Comparison of ENCODE assay signal across 1 cellular context in genomic region chr14:24892730-24893059, GRCh38.
A peak's percentile ranks its signal among the peaks of the same experiment; 100 is the strongest.
TF ChIP-seq lines count a peak whose summit lies in the region.

No MANE protein-coding gene starts in this region.

TF ChIP-seq in HepG2, 621 proteins besides CTCF, POLR2A, EP300 and RAD21 (continued from another document and continues in another):
- TF ChIP-seq ZNF318 (CRISPR knock-in tag; IDR thresholded peaks at IDR 0.05), result peak; percentile 39; the same call in 1 of the 2 replicates
- 0 out of 2 replicates have a peak, but pooled peaks have one; percentile 10 for TF ChIP-seq USF2 (IDR thresholded peaks at IDR 0.05; ENCODE audit: low read depth, low read length)
- no peak for TF ChIP-seq USF2 (CRISPR knock-in tag; IDR thresholded peaks at IDR 0.05; ENCODE audit: borderline replicate concordance)
- TF ChIP-seq, protein P1, sequence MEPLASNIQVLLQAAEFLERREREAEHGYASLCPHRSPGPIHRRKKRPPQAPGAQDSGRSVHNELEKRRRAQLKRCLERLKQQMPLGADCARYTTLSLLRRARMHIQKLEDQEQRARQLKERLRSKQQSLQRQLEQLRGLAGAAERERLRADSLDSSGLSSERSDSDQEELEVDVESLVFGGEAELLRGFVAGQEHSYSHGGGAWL (CRISPR knock-in tag; IDR thresholded peaks at IDR 0.05), result 0 out of 2 replicates have a peak, but pooled peaks have one; percentile 41
- TF ChIP-seq THRA (CRISPR knock-in tag; IDR thresholded peaks at IDR 0.05; ENCODE audit: borderline replicate concordance), result no peak
- TF ChIP-seq, protein P2, sequence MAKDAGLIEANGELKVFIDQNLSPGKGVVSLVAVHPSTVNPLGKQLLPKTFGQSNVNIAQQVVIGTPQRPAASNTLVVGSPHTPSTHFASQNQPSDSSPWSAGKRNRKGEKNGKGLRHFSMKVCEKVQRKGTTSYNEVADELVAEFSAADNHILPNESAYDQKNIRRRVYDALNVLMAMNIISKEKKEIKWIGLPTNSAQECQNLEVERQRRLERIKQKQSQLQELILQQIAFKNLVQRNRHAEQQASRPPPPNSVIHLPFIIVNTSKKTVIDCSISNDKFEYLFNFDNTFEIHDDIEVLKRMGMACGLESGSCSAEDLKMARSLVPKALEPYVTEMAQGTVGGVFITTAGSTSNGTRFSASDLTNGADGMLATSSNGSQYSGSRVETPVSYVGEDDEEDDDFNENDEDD (CRISPR knock-in tag; IDR thresholded peaks at IDR 0.05; ENCODE audit: borderline replicate concordance), result peak; percentile 26; the same call in 1 of the 2 replicates
- peak; percentile 58; the same call in 1 of the 2 replicates for TF ChIP-seq ZMYM3 (CRISPR knock-in tag; IDR thresholded peaks at IDR 0.05)
- TF ChIP-seq TEAD3 (CRISPR knock-in tag; optimal IDR thresholded peaks at IDR 0.05; ENCODE audit: borderline replicate concordance), result peak; percentile 47
- no peak for TF ChIP-seq ATAD3A (CRISPR knock-in tag; IDR thresholded peaks at IDR 0.05)
- TF ChIP-seq CBX5 (CRISPR knock-in tag; IDR thresholded peaks at IDR 0.05; ENCODE audit: borderline replicate concordance), result 0 out of 2 replicates have a peak, but pooled peaks have one; percentile 34
- 0 out of 2 replicates have a peak, but pooled peaks have one; percentile 18 for TF ChIP-seq CBFB (CRISPR knock-in tag; IDR thresholded peaks at IDR 0.05)
- TF ChIP-seq ZBTB7B (CRISPR knock-in tag; IDR thresholded peaks at IDR 0.05), result peak; percentile 53; the same call in 1 of the 2 replicates
- peak; percentile 14; the same call in 1 of the 2 replicates for TF ChIP-seq SMC3 (IDR thresholded peaks at IDR 0.05; ENCODE audit: low read length)
- peak; percentile 40 for TF ChIP-seq ZNF883 (CRISPR knock-in tag; IDR thresholded peaks at IDR 0.05; ENCODE audit: not compliant biosample characterization)
- TF ChIP-seq TARDBP (CRISPR knock-in tag; IDR thresholded peaks at IDR 0.05), result no peak
- TF ChIP-seq ZMYM4 (CRISPR knock-in tag; IDR thresholded peaks at IDR 0.05), result peak; percentile 43; the same call in 1 of the 2 replicates
- 0 out of 2 replicates have a peak, but pooled peaks have one; percentile 0 for TF ChIP-seq NFKB2 (CRISPR knock-in tag; IDR thresholded peaks at IDR 0.05; ENCODE audit: borderline replicate concordance)
- TF ChIP-seq HNRNPUL1 (IDR thresholded peaks at IDR 0.05; ENCODE audit: low read depth, low read length), result no peak
- no peak for TF ChIP-seq ZSCAN30 (CRISPR knock-in tag; IDR thresholded peaks at IDR 0.05)
- TF ChIP-seq, protein P3, sequence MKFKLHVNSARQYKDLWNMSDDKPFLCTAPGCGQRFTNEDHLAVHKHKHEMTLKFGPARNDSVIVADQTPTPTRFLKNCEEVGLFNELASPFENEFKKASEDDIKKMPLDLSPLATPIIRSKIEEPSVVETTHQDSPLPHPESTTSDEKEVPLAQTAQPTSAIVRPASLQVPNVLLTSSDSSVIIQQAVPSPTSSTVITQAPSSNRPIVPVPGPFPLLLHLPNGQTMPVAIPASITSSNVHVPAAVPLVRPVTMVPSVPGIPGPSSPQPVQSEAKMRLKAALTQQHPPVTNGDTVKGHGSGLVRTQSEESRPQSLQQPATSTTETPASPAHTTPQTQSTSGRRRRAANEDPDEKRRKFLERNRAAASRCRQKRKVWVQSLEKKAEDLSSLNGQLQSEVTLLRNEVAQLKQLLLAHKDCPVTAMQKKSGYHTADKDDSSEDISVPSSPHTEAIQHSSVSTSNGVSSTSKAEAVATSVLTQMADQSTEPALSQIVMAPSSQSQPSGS (CRISPR knock-in tag; IDR thresholded peaks at IDR 0.05), result 0 out of 2 replicates have a peak, but pooled peaks have one; percentile 3
- TF ChIP-seq, protein P4, sequence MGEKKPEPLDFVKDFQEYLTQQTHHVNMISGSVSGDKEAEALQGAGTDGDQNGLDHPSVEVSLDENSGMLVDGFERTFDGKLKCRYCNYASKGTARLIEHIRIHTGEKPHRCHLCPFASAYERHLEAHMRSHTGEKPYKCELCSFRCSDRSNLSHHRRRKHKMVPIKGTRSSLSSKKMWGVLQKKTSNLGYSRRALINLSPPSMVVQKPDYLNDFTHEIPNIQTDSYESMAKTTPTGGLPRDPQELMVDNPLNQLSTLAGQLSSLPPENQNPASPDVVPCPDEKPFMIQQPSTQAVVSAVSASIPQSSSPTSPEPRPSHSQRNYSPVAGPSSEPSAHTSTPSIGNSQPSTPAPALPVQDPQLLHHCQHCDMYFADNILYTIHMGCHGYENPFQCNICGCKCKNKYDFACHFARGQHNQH (CRISPR knock-in tag; IDR thresholded peaks at IDR 0.05), result 0 out of 2 replicates have a peak, but pooled peaks have one; percentile 24
- TF ChIP-seq KLF16 (CRISPR knock-in tag; IDR thresholded peaks at IDR 0.05), result no peak
- TF ChIP-seq HNF4A (CRISPR knock-in tag; IDR thresholded peaks at IDR 0.05), result 0 out of 2 replicates have a peak, but pooled peaks have one; percentile 48
- no peak for TF ChIP-seq KLF9 (CRISPR knock-in tag; IDR thresholded peaks at IDR 0.05; ENCODE audit: low read depth)
- TF ChIP-seq, protein P5, sequence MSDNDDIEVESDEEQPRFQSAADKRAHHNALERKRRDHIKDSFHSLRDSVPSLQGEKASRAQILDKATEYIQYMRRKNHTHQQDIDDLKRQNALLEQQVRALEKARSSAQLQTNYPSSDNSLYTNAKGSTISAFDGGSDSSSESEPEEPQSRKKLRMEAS (IDR thresholded peaks at IDR 0.05), result peak; percentile 72
- TF ChIP-seq SAP130 (CRISPR knock-in tag; IDR thresholded peaks at IDR 0.05; ENCODE audit: low read depth), result 0 out of 2 replicates have a peak, but pooled peaks have one; percentile 21
- TF ChIP-seq, protein P6, sequence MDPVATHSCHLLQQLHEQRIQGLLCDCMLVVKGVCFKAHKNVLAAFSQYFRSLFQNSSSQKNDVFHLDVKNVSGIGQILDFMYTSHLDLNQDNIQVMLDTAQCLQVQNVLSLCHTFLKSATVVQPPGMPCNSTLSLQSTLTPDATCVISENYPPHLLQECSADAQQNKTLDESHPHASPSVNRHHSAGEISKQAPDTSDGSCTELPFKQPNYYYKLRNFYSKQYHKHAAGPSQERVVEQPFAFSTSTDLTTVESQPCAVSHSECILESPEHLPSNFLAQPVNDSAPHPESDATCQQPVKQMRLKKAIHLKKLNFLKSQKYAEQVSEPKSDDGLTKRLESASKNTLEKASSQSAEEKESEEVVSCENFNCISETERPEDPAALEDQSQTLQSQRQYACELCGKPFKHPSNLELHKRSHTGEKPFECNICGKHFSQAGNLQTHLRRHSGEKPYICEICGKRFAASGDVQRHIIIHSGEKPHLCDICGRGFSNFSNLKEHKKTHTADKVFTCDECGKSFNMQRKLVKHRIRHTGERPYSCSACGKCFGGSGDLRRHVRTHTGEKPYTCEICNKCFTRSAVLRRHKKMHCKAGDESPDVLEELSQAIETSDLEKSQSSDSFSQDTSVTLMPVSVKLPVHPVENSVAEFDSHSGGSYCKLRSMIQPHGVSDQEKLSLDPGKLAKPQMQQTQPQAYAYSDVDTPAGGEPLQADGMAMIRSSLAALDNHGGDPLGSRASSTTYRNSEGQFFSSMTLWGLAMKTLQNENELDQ (CRISPR knock-in tag; IDR thresholded peaks at IDR 0.05; ENCODE audit: borderline replicate concordance), result 0 out of 2 replicates have a peak, but pooled peaks have one; percentile 50
- peak; percentile 28; the same call in 1 of the 2 replicates for TF ChIP-seq ZFY (CRISPR knock-in tag; IDR thresholded peaks at IDR 0.05)
- no peak for TF ChIP-seq EED (CRISPR knock-in tag; IDR thresholded peaks at IDR 0.05)
- peak; percentile 40; the same call in 1 of the 2 replicates for TF ChIP-seq ZFP41 (CRISPR knock-in tag; IDR thresholded peaks at IDR 0.05; ENCODE audit: borderline replicate concordance)
- TF ChIP-seq EHMT2 (IDR thresholded peaks at IDR 0.05; ENCODE audit: borderline replicate concordance, low read depth, low read length), result 0 out of 2 replicates have a peak, but pooled peaks have one; percentile 53
- no peak for TF ChIP-seq CREBL2 (CRISPR knock-in tag; IDR thresholded peaks at IDR 0.05; ENCODE audit: borderline replicate concordance)
- TF ChIP-seq EZH2 (conservative IDR thresholded peaks at IDR 0.05; ENCODE audit: low read depth, low read length), result no peak
- TF ChIP-seq UBTF (CRISPR knock-in tag; IDR thresholded peaks at IDR 0.05), result 0 out of 2 replicates have a peak, but pooled peaks have one; percentile 19
